16 cellular contexts compared by ENCODE assay signal in genomic region chr10:4024846-4025245, GRCh38.
DNase-seq lines count a peak whose midpoint lies in the region; ATAC-seq and TF ChIP-seq lines count a peak whose summit lies in the region.
"Had no signal": no experiment of that assay in that cellular context is flagged by ENCODE, and none has a peak within 500 bp of the region (broad histone marks: within the 10 kb centered on the region; RNA-seq: fewer than 3 reads in every experiment).

No MANE protein-coding gene starts in this region.

- H2BK15ac ChIP-seq in mesenchymal stem cell (ENCODE audit: low read depth, poor library complexity, severe bottlenecking) (peak overlapping the region; percentile 26), H9 (ENCODE audit: low read depth, low read length) (no peak overlapping the region)

- H3K36me3 Mint-ChIP-seq in chondrocyte (ENCODE audit: low read depth), result no peaks in the 10 kb centered on the region
- no peaks in the 10 kb centered on the region for H3K36me3 Mint-ChIP-seq in H9 (ENCODE audit: insufficient read depth in 1 of 3, low read depth in 3 of 3)
- H3K36me3 Mint-ChIP-seq in T-cell, result no peaks in the 10 kb centered on the region

- no peak overlapping the region for H2BK120ac ChIP-seq in mesenchymal stem cell (ENCODE audit: low read depth, low read length)
- no peak overlapping the region for H2BK120ac ChIP-seq in H9 (ENCODE audit: low read depth, low read length, poor library complexity, severe bottlenecking)

- no peak overlapping the region for H4K91ac ChIP-seq in mesenchymal stem cell (ENCODE audit: low read length)
- H4K91ac ChIP-seq in H9 (ENCODE audit: insufficient read length, low read depth, low read length), result no peak overlapping the region

- H3K4me3 ChIP-seq in heart right ventricle, result no peak overlapping the region
- no peak overlapping the region for H3K4me3 ChIP-seq in mesenchymal stem cell (ENCODE audit: insufficient read depth in 1 of 2, low read depth in 1 of 2, low read length in 2 of 2)
- H3K4me3 ChIP-seq: BLaER1 treated with 17β-estradiol and CSF1 and Interleukin-3, amounts not matched to agents 10 nM and 100 nM; PC-9 had no signal

- H3K27me3 Mint-ChIP-seq in chondrocyte (ENCODE audit: low read depth), result no peaks in the 10 kb centered on the region
- H3K27me3 Mint-ChIP-seq in H9 (ENCODE audit: low read depth), result no peaks in the 10 kb centered on the region
- H3K27me3 Mint-ChIP-seq in T-cell, result no peaks in the 10 kb centered on the region

- H3K79me2 ChIP-seq in H9 (ENCODE audit: insufficient read depth, low read length), result no peaks in the 10 kb centered on the region

- H3K4me1 ChIP-seq in heart right ventricle (peaks cover 0 to 9% (median 0%) of the 10 kb centered on the region in 9 donors), mesenchymal stem cell (ENCODE audit: control insufficient read depth, insufficient read depth, low read depth, low read length) (peaks cover 6% of the 10 kb centered on the region), H9 (ENCODE audit: insufficient read depth, low read length) (peaks cover 3% of the 10 kb centered on the region; the same call in 1 of the 2 replicates)

- H3K4ac ChIP-seq in mesenchymal stem cell (ENCODE audit: low read depth in 1 of 2, low read length in 2 of 2), result peak overlapping the region; percentile 1 to 9
- no peak overlapping the region for H3K4ac ChIP-seq in H9 (ENCODE audit: low read depth, low read length)

- H3K4me3 Mint-ChIP-seq in chondrocyte (ENCODE audit: unreplicated experiment) (no peak overlapping the region), H9 (no peak overlapping the region), T-cell (no peak overlapping the region)

- H2BK5ac ChIP-seq in mesenchymal stem cell (ENCODE audit: low read depth, low read length, poor library complexity, severe bottlenecking) (no peak overlapping the region), H9 (ENCODE audit: insufficient read length, low read length) (no peak overlapping the region)

- DNase-seq in heart right ventricle, result no peak
- no peak for DNase-seq in cardiac septum (ENCODE audit: low spot score)
- DNase-seq in chondrocyte (ENCODE audit: low spot score), result no peak
- peak; percentile 38 for DNase-seq in mesenchymal stem cell
- DNase-seq in H9, result no peak
- no peak for DNase-seq in T-cell
- DNase-seq: H7, NCI-H1048, NCI-H1436 treated with DMSO at 0.1 percent for 48 hours, NCI-H2081 treated with DMSO at 0.1 percent for 48 hours, NCI-H510A treated with DMSO at 0.1 percent for 48 hours, PC-9, SHP77 had no signal

- H2BK20ac ChIP-seq in H9 (ENCODE audit: low read depth, low read length, poor library complexity, severe bottlenecking), result no peak overlapping the region

- H3K23ac ChIP-seq in mesenchymal stem cell (ENCODE audit: low read length in 2 of 2) (no peak overlapping the region), H9 (ENCODE audit: insufficient read length, low read depth, low read length) (no peak overlapping the region)

- H3K18ac ChIP-seq in mesenchymal stem cell (ENCODE audit: low read depth in 1 of 2, low read length in 2 of 2), result peak overlapping the region in 1 of 2 experiments; percentile 11
- no peak overlapping the region for H3K18ac ChIP-seq in H9 (ENCODE audit: insufficient read length, low read depth, low read length)

- ATAC-seq in heart right ventricle (peak in 7 of 8 donors; percentile 34 to 67 (median 50)), GM19452 (IDR thresholded peaks at IDR 0.05; ENCODE audit: unreplicated experiment) (no peak), GM21786 (IDR thresholded peaks at IDR 0.05; ENCODE audit: unreplicated experiment) (no peak), T-cell (replicated peaks in 1 of 4) (no peak)

- no peak overlapping the region for H3K27ac ChIP-seq in heart right ventricle
- H3K27ac ChIP-seq in mesenchymal stem cell (ENCODE audit: low read length, poor library complexity, severe bottlenecking), result no peak overlapping the region
- H3K27ac ChIP-seq in H9 (ENCODE audit: insufficient read length, low read depth, low read length), result no peak overlapping the region
- H3K27ac ChIP-seq: BLaER1 treated with 17β-estradiol and CSF1 and Interleukin-3, amounts not matched to agents 10 nM and 100 nM; PC-9 had no signal

- POLR2A ChIA-PET in T-cell (lab: Charles Lee), result no interaction called here

- H3K9me3 Mint-ChIP-seq in chondrocyte (ENCODE audit: low read depth), result peaks cover 6% of the 10 kb centered on the region
- no peaks in the 10 kb centered on the region for H3K9me3 Mint-ChIP-seq in H9
- H3K9me3 Mint-ChIP-seq in T-cell, result peaks cover 0 to 4% (median 0%) of the 10 kb centered on the region in 3 donors

- H3K4me1 Mint-ChIP-seq in chondrocyte (ENCODE audit: low read depth), result peaks cover 19% of the 10 kb centered on the region
- peaks cover 0 to 6% of the 10 kb centered on the region in 2 experiments; a peak in 2 of 4 replicates for H3K4me1 Mint-ChIP-seq in H9
- peaks cover 0 to 5% (median 0%) of the 10 kb centered on the region in 3 donors for H3K4me1 Mint-ChIP-seq in T-cell

- no peaks in the 10 kb centered on the region for H3K23me2 ChIP-seq in H9 (ENCODE audit: insufficient read length, low read depth, low read length, poor library complexity, severe bottlenecking)

- WGBS in heart right ventricle, 2 donors, result 59 to 61% methylated on average over 5 of the region's 5 CpGs
- 79% methylated on average over 5 of the region's 5 CpGs for WGBS in mesenchymal stem cell
- no CpG with 5 or more reads among the region's 5 CpGs for WGBS in H9 (ENCODE audit: extremely low coverage, insufficient read length, low lambda C conversion rate)

- H4K8ac ChIP-seq in mesenchymal stem cell (ENCODE audit: low read length) (peak overlapping the region; percentile 7), H9 (replicated peaks; ENCODE audit: insufficient read length, low read depth, low read length) (no peak overlapping the region)

- H3K79me1 ChIP-seq in mesenchymal stem cell (replicated peaks; ENCODE audit: low read length, poor library complexity, severe bottlenecking), result no peaks in the 10 kb centered on the region
- H3K79me1 ChIP-seq in H9 (ENCODE audit: insufficient read depth, low read depth, low read length, poor library complexity, severe bottlenecking), result no peaks in the 10 kb centered on the region

- no peak overlapping the region for H4K5ac ChIP-seq in H9 (ENCODE audit: insufficient read length, low read depth, low read length)

- H3T11ph ChIP-seq in H9 (ENCODE audit: low read length), result no peak overlapping the region

- TF ChIP-seq CTCF in heart right ventricle (IDR thresholded peaks at IDR 0.05), result no peak
- TF ChIP-seq CTCF in chondrocyte (IDR thresholded peaks at IDR 0.05), result no peak
- no peak for TF ChIP-seq CTCF in H9 (conservative IDR thresholded peaks at IDR 0.05)

- H3K27ac Mint-ChIP-seq in chondrocyte (ENCODE audit: unreplicated experiment), result peak overlapping the region; percentile 22
- no peak overlapping the region for H3K27ac Mint-ChIP-seq in H9
- H3K27ac Mint-ChIP-seq in T-cell, result no peak overlapping the region

- no peak overlapping the region for H3K14ac ChIP-seq in mesenchymal stem cell (ENCODE audit: low read length in 2 of 2)
- H3K14ac ChIP-seq in H9 (ENCODE audit: insufficient read depth, low read length), result no peak overlapping the region

- H3K4me2 ChIP-seq in mesenchymal stem cell (ENCODE audit: low read length, poor library complexity, severe bottlenecking) (no peak overlapping the region), H9 (ENCODE audit: insufficient read depth, insufficient read length, low read length) (no peak overlapping the region)
- H3K4me2 ChIP-seq: PC-9 had no signal

- H2BK12ac ChIP-seq in mesenchymal stem cell (ENCODE audit: low read length in 2 of 2) (peak overlapping the region; percentile 27 to 49), H9 (ENCODE audit: insufficient read length, low read depth, low read length) (no peak overlapping the region)

- no peaks in the 10 kb centered on the region for H4K20me1 ChIP-seq in H9 (ENCODE audit: control insufficient read depth, insufficient read depth, insufficient read length)
- H4K20me1 ChIP-seq: BLaER1 treated with 17β-estradiol and CSF1 and Interleukin-3, amounts not matched to agents 10 nM and 100 nM had no signal

- H2AFZ ChIP-seq in mesenchymal stem cell (ENCODE audit: low read depth, low read length) (no peak overlapping the region), H9 (ENCODE audit: low read length) (no peak overlapping the region)
- H2AFZ ChIP-seq: PC-9 had no signal

- H3K27me3 ChIP-seq in heart right ventricle (no peaks in the 10 kb centered on the region), mesenchymal stem cell (ENCODE audit: control insufficient read depth in 1 of 2, insufficient read depth in 1 of 2, low read length in 2 of 2) (no peaks in the 10 kb centered on the region), H9 (ENCODE audit: insufficient read depth, low read length) (no peaks in the 10 kb centered on the region; the same call in 1 of the 2 replicates)
- H3K27me3 ChIP-seq: BLaER1 treated with 17β-estradiol and CSF1 and Interleukin-3, amounts not matched to agents 10 nM and 100 nM had no signal

- H3K36me3 ChIP-seq in heart right ventricle (no peaks in the 10 kb centered on the region), mesenchymal stem cell (ENCODE audit: control insufficient read depth in 1 of 2, insufficient read depth in 2 of 2, low read depth in 1 of 2, low read length in 2 of 2) (no peaks in the 10 kb centered on the region)
- H3K36me3 ChIP-seq: BLaER1 treated with 17β-estradiol and CSF1 and Interleukin-3, amounts not matched to agents 10 nM and 100 nM had no signal

- intact Hi-C loops in heart right ventricle (cut with DNase I) (no loop called here), cardiac septum (cut with DNase I) (no loop called here)

- CTCF ChIA-PET in T-cell (lab: Charles Lee), result no interaction called here

- no peak overlapping the region for H3K56ac ChIP-seq in H9 (ENCODE audit: insufficient read length, low read depth, low read length)

- H3K9ac ChIP-seq in mesenchymal stem cell (ENCODE audit: low read length), result no peak overlapping the region
- no peak overlapping the region for H3K9ac ChIP-seq in H9 (ENCODE audit: extremely low read depth, insufficient read length, low read length)
- H3K9ac ChIP-seq: BLaER1 treated with 17β-estradiol and CSF1 and Interleukin-3, amounts not matched to agents 10 nM and 100 nM had no signal

- peaks cover 0 to 10% (median 0%) of the 10 kb centered on the region in 11 donors for H3K9me3 ChIP-seq in heart right ventricle
- H3K9me3 ChIP-seq in mesenchymal stem cell (ENCODE audit: control insufficient read depth, low read length), result no peaks in the 10 kb centered on the region
- H3K9me3 ChIP-seq in H9 (ENCODE audit: control insufficient read depth, low read depth, low read length), result no peaks in the 10 kb centered on the region

- no peak overlapping the region for H2AK5ac ChIP-seq in mesenchymal stem cell (ENCODE audit: low read length, severe bottlenecking)
- H2AK5ac ChIP-seq in H9 (ENCODE audit: insufficient read length, low read length), result no peak overlapping the region

Comparison
In these comparisons a context has a peak if more than half of its experiments do, and no peak if none do; other contexts are left out.
1. ATAC-seq: peak in heart right ventricle (7 of 8); none in GM19452 (single experiment), GM21786 (single experiment) and T-cell (0 of 4).